8 cellular contexts compared by ENCODE assay signal in genomic region chr7:94509264-94509878, GRCh38. TPM values are rescaled to one million over a fixed set of nuclear protein-coding genes. Genes with fewer than 3 reads are reported as not detected.
DNase-seq lines count a peak whose midpoint lies in the region; ATAC-seq and TF ChIP-seq lines count a peak whose summit lies in the region.

Gene CASD1, plus strand, starts transcription at chr7:94509809. Its CDS starts 276 bp downstream, at chr7:94510085.

- CTCF ChIA-PET in T-cell (lab: Charles Lee) = no interaction called here

- no peaks in the 10 kb centered on the region for H3K9me3 Mint-ChIP-seq in T-cell

- H3K27ac ChIP-seq in angular gyrus (ENCODE audit: low read depth, low read length) = peak within 1 kb of the TSS; percentile 92

- peaks cover 5% of the 10 kb centered on the region for H3K36me3 Mint-ChIP-seq in T-cell

- peak; percentile 57 for ATAC-seq in GM21529 (IDR thresholded peaks at IDR 0.05; ENCODE audit: unreplicated experiment)
- ATAC-seq in T-cell (replicated peaks in 1 of 4) = peak; percentile 69 to 81 (median 78)
- peak; percentile 76 for ATAC-seq in sciatic nerve

- no peak for TF ChIP-seq EP300 in Ishikawa (IDR thresholded peaks at IDR 0.05; ENCODE audit: borderline replicate concordance)

- peaks cover 42 to 51% (median 44%) of the 10 kb centered on the region in 3 donors for H3K4me1 Mint-ChIP-seq in T-cell

- no peaks in the 10 kb centered on the region for H3K27me3 Mint-ChIP-seq in T-cell

- DNase-seq in ELF-1 (ENCODE audit: low read depth, low spot score) (peak; percentile 59), T-cell (peak; percentile 30 to 72 (median 56)), hypothalamus (lab: John Stamatoyannopoulos, UW) (peak in 48 of 51 donors; percentile 9 to 87 (median 64)), sciatic nerve (ENCODE audit: low spot score) (peak; percentile 71), GOT3 (lab: John Stamatoyannopoulos, UW) (no peak)

- peak within 1 kb of the TSS; percentile 92 to 95 for H3K27ac Mint-ChIP-seq in T-cell

- peak within 1 kb of the TSS in 2 of 3 donors; percentile 85 to 92 for H3K4me3 Mint-ChIP-seq in T-cell

- no peak for TF ChIP-seq RAD21 in Ishikawa (IDR thresholded peaks at IDR 0.05; ENCODE audit: low read depth)

- POLR2A ChIA-PET in T-cell (lab: Charles Lee) = no interaction called here

- intact Hi-C loops in sciatic nerve (cut with DNase I) = no loop called here

TF ChIP-seq in Ishikawa, 13 proteins besides CTCF, POLR2A, EP300 and RAD21:
- TF ChIP-seq EGR1 (IDR thresholded peaks at IDR 0.05) (no peak), FOXM1 (IDR thresholded peaks at IDR 0.05; ENCODE audit: borderline replicate concordance, low read depth) (no peak), USF1 (IDR thresholded peaks at IDR 0.05) (peak; percentile 61), TCF12 (IDR thresholded peaks at IDR 0.05; ENCODE audit: low read depth) (peak; percentile 15; the same call in 1 of the 2 replicates), ZBTB7A (IDR thresholded peaks at IDR 0.05; ENCODE audit: low read depth) (no peak; the same call in 1 of the 2 replicates), TAF1 (IDR thresholded peaks at IDR 0.05; ENCODE audit: low read depth) (no peak; the same call in 1 of the 2 replicates), MAX (IDR thresholded peaks at IDR 0.05) (peak; percentile 1; the same call in 1 of the 2 replicates), REST (IDR thresholded peaks at IDR 0.05; ENCODE audit: low read depth) (no peak)

RNA-seq across cellular contexts. Expression of gene CASD1, which starts in this region (rescaled TPM):
- 10 to 100 TPM; 25.7 to 30.1 (median 28.2) TPM for total RNA-seq in T-cell
- total RNA-seq in sciatic nerve = 37.1 TPM
